Comparison of ENCODE assay signal across 9 cellular contexts in the genomic region with DNA sequence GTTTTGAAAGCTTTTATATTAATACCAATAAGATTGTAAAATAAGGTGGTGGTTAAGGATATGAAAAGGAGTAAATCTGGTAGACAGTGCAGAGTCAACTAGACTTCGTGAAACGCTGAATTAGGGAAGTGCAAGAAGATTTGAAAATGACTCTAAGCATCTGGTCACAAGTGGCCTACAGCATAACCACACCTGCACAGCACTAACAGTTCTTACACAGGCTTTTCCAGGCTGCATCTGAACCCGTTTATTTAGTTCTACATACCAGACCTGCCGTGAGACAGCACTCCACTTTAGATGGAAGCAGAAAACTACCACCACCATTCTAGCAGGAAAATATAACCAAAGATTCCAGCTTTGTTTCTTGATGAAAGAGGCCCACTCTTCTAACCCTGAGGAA. TPM values are rescaled to one million over a fixed set of nuclear protein-coding genes. Genes with fewer than 3 reads are reported as not detected.
DNase-seq lines count a peak whose midpoint lies in the region; ATAC-seq and TF ChIP-seq lines count a peak whose summit lies in the region.
"Had no signal": no experiment of that assay in that cellular context is flagged by ENCODE, and none has a peak within 500 bp of the region (broad histone marks: within the 10 kb centered on the region; RNA-seq: fewer than 3 reads in every experiment).

No MANE protein-coding gene starts in this region.

- H3F3A ChIP-seq in PC-3 (ENCODE audit: low read length, unreplicated experiment) = no peaks in the 10 kb centered on the region

- H3K9me2 ChIP-seq in PC-3 (replicated peaks; ENCODE audit: low read length) = no peaks in the 10 kb centered on the region

- TF ChIP-seq CTCF in BE2C (IDR thresholded peaks at IDR 0.05; ENCODE audit: low read depth, low read length) (no peak), PC-3 (conservative IDR thresholded peaks at IDR 0.05; ENCODE audit: low read depth, low read length) (no peak)

- DNase-seq in BE2C (no peak), PC-3 (no peak), left kidney (ENCODE audit: low read depth, low spot score) (peak; percentile 16), T-helper 9 cell (no peak), left colon (no peak), HuH-7.5 (ENCODE audit: low spot score) (no peak)
- no peak for DNase-seq in stimulated activated CD4-positive, alpha-beta T cell treated with anti-CD3 and anti-CD28 coated beads, Interleukin-1b, Interleukin-23, amount 100 ng/mL, for 48 hours
- DNase-seq: activated naive CD8-positive, alpha-beta T cell treated with anti-CD3 and anti-CD28 coated beads, Interleukin-2, amount 10 ng/mL, durations not matched to agents 7 days and 5 days had no signal

- H3K4me1 ChIP-seq in BE2C = peaks cover 25% of the 10 kb centered on the region
- peaks cover 14% of the 10 kb centered on the region for H3K4me1 ChIP-seq in PC-3 (ENCODE audit: insufficient read depth, low read length)

- peaks cover 34% of the 10 kb centered on the region for H3K79me2 ChIP-seq in PC-3 (ENCODE audit: low read length)

- H3K27me3 ChIP-seq in BE2C (no peaks in the 10 kb centered on the region), PC-3 (ENCODE audit: low read length) (no peaks in the 10 kb centered on the region)

- peak overlapping the region; percentile 89 for H3K4me2 ChIP-seq in PC-3 (ENCODE audit: low read length)

- H3K9ac ChIP-seq in PC-3 (ENCODE audit: low read length) = peak overlapping the region; percentile 78; the same call in 1 of the 2 replicates

- no TSS peak for BruUV-seq in PC-3 (replicated peaks; lab: Mats Ljungman, UMichigan)

- no peaks in the 10 kb centered on the region for H4K20me1 ChIP-seq in PC-3 (ENCODE audit: low read length)

- no peak overlapping the region for H3K27ac ChIP-seq in PC-3 (ENCODE audit: low read length)

- CTCF ChIA-PET in PC-3 (lab: Charles Lee) = no interaction called here

- POLR2A ChIA-PET in PC-3 (lab: Charles Lee; ENCODE audit: unreplicated experiment) = no interaction called here

- no peaks in the 10 kb centered on the region for H3K9me3 ChIP-seq in BE2C
- H3K9me3 ChIP-seq in PC-3 (ENCODE audit: low read length) = no peaks in the 10 kb centered on the region

- H3K36me3 ChIP-seq in BE2C = no peaks in the 10 kb centered on the region; the same call in 1 of the 2 replicates
- no peaks in the 10 kb centered on the region for H3K36me3 ChIP-seq in PC-3 (ENCODE audit: low read depth, low read length)

- ATAC-seq in GM21390 (IDR thresholded peaks at IDR 0.05; ENCODE audit: unreplicated experiment) (peak; percentile 47), PC-3 (no peak), left colon (no peak)

- H2AFZ ChIP-seq in PC-3 (ENCODE audit: low read length) = peak overlapping the region; percentile 89

- intact Hi-C loops in PC-3 (cut with micrococcal nuclease) (no loop called here), left colon (cut with DNase I, micrococcal nuclease) (no loop called here)

- peak overlapping the region; percentile 96 for H3K4me3 ChIP-seq in BE2C (ENCODE audit: low read depth, low read length)
- peak overlapping the region; percentile 86 for H3K4me3 ChIP-seq in PC-3 (ENCODE audit: low read length)

RNA-seq across cellular contexts. Expression of a gene that starts 1.9 kb away (rescaled TPM):
- 93.8 TPM for polyA plus RNA-seq in BE2C (2012; ENCODE audit: insufficient read depth, insufficient read length, low read depth)
- total RNA-seq in PC-3 (2014; rRNA removed) = 10.9 and 11.1 TPM in 2 replicates
- 10 to 100 TPM; 37.7 to 42.0 TPM for total RNA-seq in left colon
